In genomic region chr14:68260121-68260520, GRCh38 we compare ENCODE assay signal across 19 cellular contexts.
DNase-seq lines count a peak whose midpoint lies in the region; ATAC-seq and TF ChIP-seq lines count a peak whose summit lies in the region.
"Had no signal": no experiment of that assay in that cellular context is flagged by ENCODE, and none has a peak within 500 bp of the region (broad histone marks: within the 10 kb centered on the region; RNA-seq: fewer than 3 reads in every experiment).

No MANE protein-coding gene starts in this region.

- intact Hi-C loops in activated CD8-positive, alpha-beta T cell treated with anti-CD3 and anti-CD28 coated beads for 36 hours (cut with micrococcal nuclease): no loop called here

- POLR2A ChIA-PET in activated CD8-positive, alpha-beta T cell treated with anti-CD3 and anti-CD28 coated beads, Interleukin-2, amount 10 ng/mL, durations not matched to agents 7 days and 5 days (lab: Charles Lee): interaction anchor here (0.8 kb wide), 1 partner anchor 24 kb away, joined by 3 read pairs; no protein-coding TSS in a partner anchor
- POLR2A ChIA-PET in activated CD8-positive, alpha-beta T cell treated with anti-CD3 and anti-CD28 coated beads for 36 hours (lab: Charles Lee): interaction anchor here (0.8 to 1.9 kb wide), 4 partner anchors 10 to 349 kb away, joined by 3 to 6 read pairs (median 4); no protein-coding TSS in a partner anchor

- no peak for ATAC-seq in activated CD8-positive, alpha-beta T cell treated with anti-CD3 and anti-CD28 coated beads, Interleukin-2, amount 10 ng/mL, durations not matched to agents 7 days and 5 days
- ATAC-seq in activated CD8-positive, alpha-beta T cell treated with anti-CD3 and anti-CD28 coated beads for 36 hours: no peak
- no peak for ATAC-seq in activated T-helper 17 cell treated with anti-CD3 and anti-CD28 coated beads, Interleukin-2, amount 50 U/mL, for 72 hours (replicated peaks)
- ATAC-seq: activated CD4-positive, alpha-beta T cell treated with anti-CD3 and anti-CD28 coated beads for 36 hours; effector memory CD8-positive, alpha-beta T cell; right lobe of liver; stimulated activated naive CD8-positive, alpha-beta T cell treated with anti-CD3 and anti-CD28 coated beads, Interleukin-15, Interleukin-2, amounts not matched to agents 100 U/mL and 50 U/mL, for 24 hours had no signal

- TF ChIP-seq CTCF in activated CD8-positive, alpha-beta T cell treated with anti-CD3 and anti-CD28 coated beads for 36 hours (IDR thresholded peaks at IDR 0.05): no peak
- no peak for TF ChIP-seq CTCF in mesothelial cell of epicardium (IDR thresholded peaks at IDR 0.05; ENCODE audit: unreplicated experiment)
- no peak for TF ChIP-seq CTCF in type B pancreatic cell (conservative IDR thresholded peaks at IDR 0.05)

- no peak overlapping the region for H3K4me3 Mint-ChIP-seq in activated CD8-positive, alpha-beta T cell treated with anti-CD3 and anti-CD28 coated beads, Interleukin-2, amount 10 ng/mL, durations not matched to agents 7 days and 5 days
- H3K4me3 Mint-ChIP-seq in activated CD8-positive, alpha-beta T cell treated with anti-CD3 and anti-CD28 coated beads for 36 hours: no peak overlapping the region
- no peak overlapping the region for H3K4me3 Mint-ChIP-seq in activated T-helper 17 cell treated with anti-CD3 and anti-CD28 coated beads, Interleukin-2, amount 50 U/mL, for 72 hours
- no peak overlapping the region for H3K4me3 Mint-ChIP-seq in mesothelial cell of epicardium
- peak overlapping the region; percentile 18 for H3K4me3 Mint-ChIP-seq in type B pancreatic cell
- H3K4me3 Mint-ChIP-seq: effector memory CD8-positive, alpha-beta T cell had no signal

- H3K9me3 Mint-ChIP-seq in activated CD8-positive, alpha-beta T cell treated with anti-CD3 and anti-CD28 coated beads, Interleukin-2, amount 10 ng/mL, durations not matched to agents 7 days and 5 days (ENCODE audit: insufficient read depth): no peaks in the 10 kb centered on the region
- no peaks in the 10 kb centered on the region for H3K9me3 Mint-ChIP-seq in activated CD8-positive, alpha-beta T cell treated with anti-CD3 and anti-CD28 coated beads for 36 hours
- H3K9me3 Mint-ChIP-seq in activated T-helper 17 cell treated with anti-CD3 and anti-CD28 coated beads, Interleukin-2, amount 50 U/mL, for 72 hours: no peaks in the 10 kb centered on the region
- H3K9me3 Mint-ChIP-seq in mesothelial cell of epicardium (no peaks in the 10 kb centered on the region), type B pancreatic cell (peaks cover 8% of the 10 kb centered on the region)
- H3K9me3 Mint-ChIP-seq: effector memory CD8-positive, alpha-beta T cell had no signal

- peak overlapping the region; percentile 14 for H3K27ac Mint-ChIP-seq in activated CD8-positive, alpha-beta T cell treated with anti-CD3 and anti-CD28 coated beads, Interleukin-2, amount 10 ng/mL, durations not matched to agents 7 days and 5 days
- no peak overlapping the region for H3K27ac Mint-ChIP-seq in activated CD8-positive, alpha-beta T cell treated with anti-CD3 and anti-CD28 coated beads for 36 hours
- H3K27ac Mint-ChIP-seq in activated T-helper 17 cell treated with anti-CD3 and anti-CD28 coated beads, Interleukin-2, amount 50 U/mL, for 72 hours: peak overlapping the region; percentile 46
- H3K27ac Mint-ChIP-seq in mesothelial cell of epicardium (peak overlapping the region; percentile 89), type B pancreatic cell (peak overlapping the region; percentile 57)
- H3K27ac Mint-ChIP-seq: activated CD4-positive, alpha-beta T cell treated with anti-CD3 and anti-CD28 coated beads for 36 hours; effector memory CD8-positive, alpha-beta T cell had no signal

- no peaks in the 10 kb centered on the region for H3K27me3 Mint-ChIP-seq in activated CD8-positive, alpha-beta T cell treated with anti-CD3 and anti-CD28 coated beads, Interleukin-2, amount 10 ng/mL, durations not matched to agents 7 days and 5 days (ENCODE audit: low read depth)
- no peaks in the 10 kb centered on the region for H3K27me3 Mint-ChIP-seq in activated CD8-positive, alpha-beta T cell treated with anti-CD3 and anti-CD28 coated beads for 36 hours
- no peaks in the 10 kb centered on the region for H3K27me3 Mint-ChIP-seq in activated T-helper 17 cell treated with anti-CD3 and anti-CD28 coated beads, Interleukin-2, amount 50 U/mL, for 72 hours
- H3K27me3 Mint-ChIP-seq in mesothelial cell of epicardium (ENCODE audit: low read depth) (no peaks in the 10 kb centered on the region), type B pancreatic cell (no peaks in the 10 kb centered on the region)
- H3K27me3 Mint-ChIP-seq: activated CD4-positive, alpha-beta T cell treated with anti-CD3 and anti-CD28 coated beads for 36 hours; effector memory CD8-positive, alpha-beta T cell had no signal

- DNase-seq in activated CD8-positive, alpha-beta T cell treated with anti-CD3 and anti-CD28 coated beads, Interleukin-2, amount 10 ng/mL, durations not matched to agents 7 days and 5 days: no peak
- no peak for DNase-seq in activated CD8-positive, alpha-beta T cell treated with anti-CD3 and anti-CD28 coated beads for 36 hours
- DNase-seq in mesothelial cell of epicardium (ENCODE audit: low spot score in 2 of 2, unreplicated experiment in 2 of 2): no peak
- no peak for DNase-seq in type B pancreatic cell (ENCODE audit: extremely low spot score, unreplicated experiment)
- no peak for DNase-seq in activated CD4-positive, alpha-beta T cell treated with anti-CD3 and anti-CD28 coated beads for 48 hours
- DNase-seq in AG08396 (ENCODE audit: low spot score): no peak
- DNase-seq in putamen (ENCODE audit: low spot score): no peak
- DNase-seq: activated CD4-positive, alpha-beta T cell treated with anti-CD3 and anti-CD28 coated beads for 36 hours; activated effector memory CD4-positive, alpha-beta T cell treated with Interleukin-2 at 50 U/mL for 16 hours; effector memory CD8-positive, alpha-beta T cell; KG1; left ventricle myocardium inferior; MV-4-11; NCI-H1694 treated with DMSO at 0.1 percent for 48 hours; NCI-H226; right lobe of liver; stimulated activated naive CD8-positive, alpha-beta T cell treated with anti-CD3 and anti-CD28 coated beads, Interleukin-15, Interleukin-2, amounts not matched to agents 100 U/mL and 50 U/mL, for 24 hours; upper lobe of left lung had no signal

- H3K36me3 Mint-ChIP-seq in activated CD8-positive, alpha-beta T cell treated with anti-CD3 and anti-CD28 coated beads, Interleukin-2, amount 10 ng/mL, durations not matched to agents 7 days and 5 days (ENCODE audit: low read depth): no peaks in the 10 kb centered on the region
- no peaks in the 10 kb centered on the region for H3K36me3 Mint-ChIP-seq in activated CD8-positive, alpha-beta T cell treated with anti-CD3 and anti-CD28 coated beads for 36 hours (ENCODE audit: low read depth)
- no peaks in the 10 kb centered on the region for H3K36me3 Mint-ChIP-seq in activated T-helper 17 cell treated with anti-CD3 and anti-CD28 coated beads, Interleukin-2, amount 50 U/mL, for 72 hours (ENCODE audit: low read depth)
- no peaks in the 10 kb centered on the region for H3K36me3 Mint-ChIP-seq in mesothelial cell of epicardium
- H3K36me3 Mint-ChIP-seq in type B pancreatic cell: peaks cover 13% of the 10 kb centered on the region

- CTCF ChIA-PET in activated CD8-positive, alpha-beta T cell treated with anti-CD3 and anti-CD28 coated beads, Interleukin-2, amount 10 ng/mL, durations not matched to agents 7 days and 5 days (lab: Charles Lee): interaction anchor here (1.1 to 2.0 kb wide), 6 partner anchors 8 to 556 kb away, joined by 3 to 6 read pairs (median 4); no protein-coding TSS in a partner anchor
- CTCF ChIA-PET in activated CD8-positive, alpha-beta T cell treated with anti-CD3 and anti-CD28 coated beads for 36 hours (lab: Charles Lee): interaction anchor here (1.3 to 3.8 kb wide), 5 partner anchors 8 to 31 kb away, joined by 3 to 21 read pairs (median 6); no protein-coding TSS in a partner anchor

- H3K4me1 Mint-ChIP-seq in activated CD8-positive, alpha-beta T cell treated with anti-CD3 and anti-CD28 coated beads, Interleukin-2, amount 10 ng/mL, durations not matched to agents 7 days and 5 days (ENCODE audit: low read depth): peaks cover 38% of the 10 kb centered on the region
- peaks cover 61% of the 10 kb centered on the region for H3K4me1 Mint-ChIP-seq in activated CD8-positive, alpha-beta T cell treated with anti-CD3 and anti-CD28 coated beads for 36 hours (ENCODE audit: low read depth)
- H3K4me1 Mint-ChIP-seq in activated T-helper 17 cell treated with anti-CD3 and anti-CD28 coated beads, Interleukin-2, amount 50 U/mL, for 72 hours: peaks cover 51% of the 10 kb centered on the region
- peaks cover 77% of the 10 kb centered on the region for H3K4me1 Mint-ChIP-seq in mesothelial cell of epicardium
- H3K4me1 Mint-ChIP-seq in type B pancreatic cell (ENCODE audit: unreplicated experiment): peaks cover 73% of the 10 kb centered on the region
